17 cellular contexts compared by ENCODE assay signal in the genomic region with DNA sequence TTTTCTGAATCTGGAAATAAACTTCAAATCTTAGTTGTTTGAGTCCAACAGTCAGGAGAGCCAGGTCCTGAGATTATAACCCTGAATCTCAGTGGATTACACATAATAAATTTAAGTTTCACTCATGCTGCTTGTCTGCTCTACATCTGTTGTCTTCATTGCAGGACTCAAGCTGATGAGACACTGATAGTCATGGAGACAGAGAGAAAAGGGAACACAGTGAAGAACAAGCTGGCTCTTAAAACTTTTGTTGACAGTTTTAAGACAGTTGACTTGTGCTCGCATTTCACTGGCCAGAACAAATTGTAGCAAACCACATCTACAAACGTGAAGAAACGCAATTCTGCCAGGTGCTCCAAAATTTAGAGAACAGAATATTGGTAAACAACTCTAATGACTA.
"Had no signal": no experiment of that assay in that cellular context is flagged by ENCODE, and none has a peak within 500 bp of the region (broad histone marks: within the 10 kb centered on the region; RNA-seq: fewer than 3 reads in every experiment).

No MANE protein-coding gene starts in this region.

- H3K36me3 ChIP-seq: brain microvascular endothelial cell had no signal

- DNase-seq: activated CD4-positive, alpha-beta T cell treated with anti-CD3 and anti-CD28 coated beads for 4 hours; activated CD8-positive, alpha-beta memory T cell treated with anti-CD3 and anti-CD28 coated beads, Interleukin-2, amount 50 U/mL, for 4 hours; activated CD8-positive, alpha-beta T cell treated with anti-CD3 and anti-CD28 coated beads for 36 hours; activated gamma-delta T cell treated with Interleukin-2 at 50 U/mL for 16 hours; activated naive CD4-positive, alpha-beta T cell treated with anti-CD3 and anti-CD28 coated beads, Interleukin-2, amount 10 ng/mL, durations not matched to agents 7 days and 5 days; activated naive CD8-positive, alpha-beta T cell treated with anti-CD3 and anti-CD28 coated beads for 36 hours; activated T-cell treated with anti-CD3 and anti-CD28 coated beads, Interleukin-2, amount 50 U/mL, for 72 hours; brain microvascular endothelial cell; KG1; NCI-H1092; NCI-H1417; NCI-H1930; NCI-H2107; NCI-H510A treated with DMSO at 0.1 percent for 48 hours; PC-3; SHP77 treated with DMSO at 0.1 percent for 48 hours had no signal

- ATAC-seq: activated CD4-positive, CD25-positive, alpha-beta regulatory T cell treated with anti-CD3 and anti-CD28 coated beads, Interleukin-2, amount 50 U/mL, for 24 hours; activated CD8-positive, alpha-beta T cell treated with anti-CD3 and anti-CD28 coated beads for 36 hours; activated T-cell treated with anti-CD3 and anti-CD28 coated beads, Interleukin-2, amount 50 U/mL, for 72 hours; PC-3 had no signal

- H3K27me3 ChIP-seq: brain microvascular endothelial cell had no signal

- H3K27ac ChIP-seq: brain microvascular endothelial cell had no signal
